1 cellular context compared by ENCODE assay signal in the genomic region with DNA sequence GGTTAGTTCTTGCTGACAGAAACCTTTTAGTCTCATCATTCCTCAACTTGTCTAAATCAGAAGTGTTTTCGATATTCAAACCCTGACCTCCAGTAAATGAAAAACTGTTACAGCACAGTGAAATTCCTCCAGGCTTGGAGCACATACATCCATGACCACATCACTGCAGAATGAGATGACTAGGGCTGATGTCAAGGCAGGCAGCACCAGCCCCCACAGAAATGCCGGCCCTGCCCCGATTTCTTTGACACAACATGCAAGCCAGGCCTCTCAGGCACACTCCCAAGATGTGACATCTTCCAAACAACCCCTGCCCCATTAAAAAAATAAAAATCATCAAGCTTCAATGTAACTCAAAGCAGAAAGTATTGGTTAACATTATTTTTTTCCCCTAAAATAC.
A peak's percentile ranks its signal among the peaks of the same experiment; 100 is the strongest.
TF ChIP-seq lines count a peak whose summit lies in the region.

No MANE protein-coding gene starts in this region.

TF ChIP-seq in IMR-90, 13 proteins besides CTCF, POLR2A, EP300 and RAD21 (continued from another document):
- TF ChIP-seq, protein P1, sequence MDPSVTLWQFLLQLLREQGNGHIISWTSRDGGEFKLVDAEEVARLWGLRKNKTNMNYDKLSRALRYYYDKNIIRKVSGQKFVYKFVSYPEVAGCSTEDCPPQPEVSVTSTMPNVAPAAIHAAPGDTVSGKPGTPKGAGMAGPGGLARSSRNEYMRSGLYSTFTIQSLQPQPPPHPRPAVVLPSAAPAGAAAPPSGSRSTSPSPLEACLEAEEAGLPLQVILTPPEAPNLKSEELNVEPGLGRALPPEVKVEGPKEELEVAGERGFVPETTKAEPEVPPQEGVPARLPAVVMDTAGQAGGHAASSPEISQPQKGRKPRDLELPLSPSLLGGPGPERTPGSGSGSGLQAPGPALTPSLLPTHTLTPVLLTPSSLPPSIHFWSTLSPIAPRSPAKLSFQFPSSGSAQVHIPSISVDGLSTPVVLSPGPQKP (IDR thresholded peaks at IDR 0.05; ENCODE audit: borderline replicate concordance, low read depth, low read length) = no peak
- TF ChIP-seq, protein P2, sequence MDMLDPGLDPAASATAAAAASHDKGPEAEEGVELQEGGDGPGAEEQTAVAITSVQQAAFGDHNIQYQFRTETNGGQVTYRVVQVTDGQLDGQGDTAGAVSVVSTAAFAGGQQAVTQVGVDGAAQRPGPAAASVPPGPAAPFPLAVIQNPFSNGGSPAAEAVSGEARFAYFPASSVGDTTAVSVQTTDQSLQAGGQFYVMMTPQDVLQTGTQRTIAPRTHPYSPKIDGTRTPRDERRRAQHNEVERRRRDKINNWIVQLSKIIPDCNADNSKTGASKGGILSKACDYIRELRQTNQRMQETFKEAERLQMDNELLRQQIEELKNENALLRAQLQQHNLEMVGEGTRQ (IDR thresholded peaks at IDR 0.05; ENCODE audit: low read depth, low read length) = no peak
- TF ChIP-seq MXI1 (IDR thresholded peaks at IDR 0.05; ENCODE audit: borderline replicate concordance, low read depth, low read length) (0 out of 2 replicates have a peak, but pooled peaks have one; percentile 40), BHLHE40 (IDR thresholded peaks at IDR 0.05; ENCODE audit: low read depth, low read length) (peak; percentile 79), CEBPB (IDR thresholded peaks at IDR 0.05; ENCODE audit: low read depth, low read length) (peak; percentile 65), NFE2L2 (IDR thresholded peaks at IDR 0.05; ENCODE audit: low read depth, low read length) (0 out of 2 replicates have a peak, but pooled peaks have one; percentile 29), FOS (IDR thresholded peaks at IDR 0.05; ENCODE audit: low read depth, low read length) (peak; percentile 85), RCOR1 (IDR thresholded peaks at IDR 0.05; ENCODE audit: insufficient replicate concordance, low read length) (peak; percentile 36), RFX5 (IDR thresholded peaks at IDR 0.05; ENCODE audit: low read depth, low read length) (no peak), MAZ (IDR thresholded peaks at IDR 0.05; ENCODE audit: borderline replicate concordance, low read depth, low read length) (peak; percentile 18; the same call in 1 of the 2 replicates)
